ENCODE assay signal across 8 cellular contexts in the genomic region with DNA sequence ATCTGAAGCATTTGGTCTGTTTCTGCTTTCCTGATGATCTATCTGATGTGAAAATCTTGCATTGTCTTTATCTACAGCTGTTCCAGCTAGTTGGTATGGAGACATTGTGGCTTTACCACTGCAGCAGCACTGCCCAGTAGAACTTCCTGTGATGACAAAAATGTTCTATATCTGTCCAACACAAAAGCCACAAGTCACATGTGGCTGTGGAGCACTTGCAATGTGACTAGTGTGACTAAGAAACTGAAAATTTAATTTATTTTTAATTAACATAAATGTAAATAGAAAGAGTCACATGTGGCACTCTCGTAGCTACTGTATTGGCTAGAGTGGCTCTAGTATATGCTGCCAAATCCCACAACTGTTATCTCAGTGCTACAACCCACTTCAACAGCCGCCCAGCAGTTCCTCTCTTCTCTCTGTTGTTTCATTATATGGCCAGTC.
DNase-seq lines count a peak whose midpoint lies in the region; ATAC-seq, FAIRE-seq and TF ChIP-seq lines count a peak whose summit lies in the region.

No MANE protein-coding gene starts in this region.

- TF ChIP-seq CTCF in GM13976 (IDR thresholded peaks at IDR 0.05; ENCODE audit: borderline replicate concordance, control extremely low read depth, extremely low read depth, insufficient read depth, missing control alignments) (no peak), D721Med (IDR thresholded peaks at IDR 0.05; ENCODE audit: insufficient read depth, missing control alignments) (no peak)

- ATAC-seq in GM21737 (IDR thresholded peaks at IDR 0.05; ENCODE audit: unreplicated experiment) = peak; percentile 89

- peak overlapping the region; percentile 7 for H3K4me2 ChIP-seq in Karpas-422 (ENCODE audit: low read depth, low read length, poor library complexity, severe bottlenecking)

- H4K20me1 ChIP-seq in Karpas-422 (ENCODE audit: insufficient read depth, low read depth, low read length) = no peaks in the 10 kb centered on the region

- H3K9ac ChIP-seq in Karpas-422 (ENCODE audit: low read length) = no peak overlapping the region; the same call in 1 of the 2 replicates

- H3K4me3 ChIP-seq in Karpas-422 (ENCODE audit: low read length) = no peak overlapping the region

- FAIRE-seq in D721Med (lab: Jason Lieb, UNC) = no peak

- no peaks in the 10 kb centered on the region for H3K9me2 ChIP-seq in Karpas-422 (replicated peaks; ENCODE audit: insufficient read depth, low read length)

- in situ Hi-C loops in GM13976 (cut with MboI; ENCODE audit: low sequenced_read_pairs, unreplicated experiment) = no loop called here

- no peaks in the 10 kb centered on the region for H3K9me3 ChIP-seq in Karpas-422 (ENCODE audit: low read length)

- H3K27me3 ChIP-seq in Karpas-422 (ENCODE audit: low read length) = no peaks in the 10 kb centered on the region

- H3K27ac ChIP-seq in Karpas-422 (ENCODE audit: low read length) = peak overlapping the region; percentile 50

- H2AFZ ChIP-seq in Karpas-422 (ENCODE audit: low read length) = peak overlapping the region; percentile 30; the same call in 1 of the 2 replicates

- no peaks in the 10 kb centered on the region for H3K79me2 ChIP-seq in Karpas-422 (ENCODE audit: low read length)

- H3K36me3 ChIP-seq in Karpas-422 (ENCODE audit: insufficient read depth, low read length) = no peaks in the 10 kb centered on the region

- H3K4me1 ChIP-seq in Karpas-422 (ENCODE audit: low read length) = peaks cover 54% of the 10 kb centered on the region

- DNase-seq in GM13976 (ENCODE audit: low spot score) (peak; percentile 18), Karpas-422 (peak; percentile 42), fibroblast of gingiva (ENCODE audit: low read depth) (peak; percentile 56), D721Med (ENCODE audit: insufficient read length, low spot score) (no peak), kidney glomerular epithelial cell (lab: John Stamatoyannopoulos, UW) (no peak), epidermal melanocyte (ENCODE audit: insufficient read length, low spot score) (no peak)
- no peak for DNase-seq in activated CD4-positive, alpha-beta T cell treated with anti-CD3 and anti-CD28 coated beads, Interleukin-2, amount 50 U/mL, for 1 hour

Comparison
In these comparisons a context has a peak if more than half of its experiments do, and no peak if none do; other contexts are left out.
1. DNase-seq: peak in GM13976 (single experiment), Karpas-422 (single experiment) and fibroblast of gingiva (single experiment); none in D721Med (single experiment), kidney glomerular epithelial cell (single experiment), epidermal melanocyte (single experiment) and activated CD4-positive, alpha-beta T cell treated with anti-CD3 and anti-CD28 coated beads, Interleukin-2, amount 50 U/mL, for 1 hour (single experiment).